In the genomic region with DNA sequence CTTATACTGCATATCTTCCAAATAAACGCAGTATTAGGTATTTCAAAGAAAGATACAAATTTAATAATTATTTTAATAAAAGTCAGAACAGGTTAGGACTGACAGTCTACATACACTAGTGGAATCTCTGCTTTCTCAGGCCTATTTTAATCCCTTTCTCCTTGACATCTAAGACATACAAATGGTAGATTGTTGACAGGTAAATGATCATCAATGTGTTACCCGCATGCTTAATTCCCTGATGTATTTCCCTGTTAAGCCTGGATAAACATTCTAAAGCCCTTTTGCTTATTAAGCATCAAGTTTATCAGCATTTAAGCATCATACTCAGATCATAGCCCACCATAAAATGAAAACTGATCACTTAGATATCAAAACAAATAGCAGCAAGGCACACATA, we compare ENCODE assay signal across 7 cellular contexts.
"Had no signal": no experiment of that assay in that cellular context is flagged by ENCODE, and none has a peak within 500 bp of the region (broad histone marks: within the 10 kb centered on the region; RNA-seq: fewer than 3 reads in every experiment).

No MANE protein-coding gene starts in this region.

- DNase-seq: IMR-90, KBM-7 had no signal

- H3K4me3 ChIP-seq: K562 had no signal

- H3K27me3 Mint-ChIP-seq: IgD-negative memory B cell had no signal

- FAIRE-seq: HepG2, HTR-8/SVneo, K562 had no signal

- H3K4me3 Mint-ChIP-seq: IgD-negative memory B cell had no signal

- H3K27ac ChIP-seq: HL-60 had no signal

- H3K36me3 Mint-ChIP-seq: IgD-negative memory B cell had no signal

- ATAC-seq: HepG2, K562 had no signal

- H3K27ac Mint-ChIP-seq: IgD-negative memory B cell had no signal
